In the genomic region with DNA sequence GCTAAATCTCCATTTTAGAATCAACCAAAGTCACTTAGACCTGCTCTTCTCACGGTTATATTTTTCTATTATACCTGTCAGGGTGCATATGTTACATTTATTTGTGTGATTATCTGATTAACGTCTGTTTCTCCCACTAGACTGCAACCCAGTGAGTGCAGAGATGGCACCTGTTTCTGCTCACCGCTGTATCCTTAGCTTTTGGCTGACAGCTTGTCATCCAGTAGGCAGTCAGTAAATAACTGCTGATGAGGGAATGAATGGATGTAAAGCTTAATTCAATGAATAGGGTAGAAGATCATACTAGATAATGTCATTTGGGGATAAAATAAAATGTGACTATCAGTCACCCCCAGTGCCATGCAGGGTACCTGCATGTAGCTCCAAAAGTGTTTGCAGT, we compare ENCODE assay signal across 17 cellular contexts. TPM values are rescaled to one million over a fixed set of nuclear protein-coding genes. Genes with fewer than 3 reads are reported as not detected.
DNase-seq lines count a peak whose midpoint lies in the region; ATAC-seq, FAIRE-seq and TF ChIP-seq lines count a peak whose summit lies in the region.
"Had no signal": no experiment of that assay in that cellular context is flagged by ENCODE, and none has a peak within 500 bp of the region (broad histone marks: within the 10 kb centered on the region; RNA-seq: fewer than 3 reads in every experiment).

No MANE protein-coding gene starts in this region.

- TF ChIP-seq CTCF in cardiac muscle cell (IDR thresholded peaks at IDR 0.05; ENCODE audit: low read depth, low read length) (no peak), left ventricle myocardium inferior (IDR thresholded peaks at IDR 0.05; ENCODE audit: borderline replicate concordance) (no peak), omental fat pad (IDR thresholded peaks at IDR 0.05) (no peak)

- no peak for TF ChIP-seq POLR2A in H54 (IDR thresholded peaks at IDR 0.05; ENCODE audit: low read depth, low read length)

- peaks cover 18% of the 10 kb centered on the region for H3K4me1 ChIP-seq in cardiac muscle cell (ENCODE audit: low read depth)
- H3K4me1 ChIP-seq in left ventricle myocardium inferior: peaks cover 13% of the 10 kb centered on the region
- H3K4me1 ChIP-seq in NT2/D1 (ENCODE audit: insufficient read depth, insufficient read length): peaks cover 5% of the 10 kb centered on the region

- H3K27ac ChIP-seq in cardiac muscle cell (peak overlapping the region; percentile 17), left ventricle myocardium inferior (replicated peaks) (no peak overlapping the region), cingulate gyrus (ENCODE audit: low read depth, low read length) (peak overlapping the region; percentile 66)
- H3K27ac ChIP-seq: C4-2B, thoracic aorta had no signal

- H3K36me3 ChIP-seq in cardiac muscle cell: no peaks in the 10 kb centered on the region
- H3K36me3 ChIP-seq in left ventricle myocardium inferior: no peaks in the 10 kb centered on the region
- no peaks in the 10 kb centered on the region for H3K36me3 ChIP-seq in NT2/D1 (ENCODE audit: insufficient read depth, insufficient read length, low read length)
- H3K36me3 ChIP-seq in H7 (replicated peaks; ENCODE audit: control insufficient read depth, insufficient read depth, low read length): no peaks in the 10 kb centered on the region
- H3K36me3 ChIP-seq: thoracic aorta had no signal

- FAIRE-seq in H54 (lab: Jason Lieb, UNC): no peak

- H3K4me3 ChIP-seq in cardiac muscle cell (no peak overlapping the region), left ventricle myocardium inferior (no peak overlapping the region), NT2/D1 (ENCODE audit: insufficient read length, low read depth) (no peak overlapping the region), H7 (ENCODE audit: insufficient read depth, low read depth, low read length) (no peak overlapping the region)
- H3K4me3 ChIP-seq: skin epidermis had no signal

- peak overlapping the region; percentile 62 for H3K9ac ChIP-seq in NT2/D1 (ENCODE audit: insufficient read length, low read depth)

- H3K9me3 ChIP-seq in cardiac muscle cell (ENCODE audit: low read depth): no peaks in the 10 kb centered on the region
- H3K9me3 ChIP-seq in left ventricle myocardium inferior (replicated peaks): no peaks in the 10 kb centered on the region
- H3K9me3 ChIP-seq in NT2/D1 (ENCODE audit: insufficient read depth, low read length): no peaks in the 10 kb centered on the region
- H3K9me3 ChIP-seq: thoracic aorta had no signal

- intact Hi-C loops in left ventricle myocardium inferior (cut with micrococcal nuclease): loop anchor here (5.0 kb wide), 1 partner anchor 216 kb away; no protein-coding TSS in a partner anchor

- DNase-seq in cardiac muscle cell (ENCODE audit: low read depth in 1 of 2, low spot score in 1 of 2): no peak
- DNase-seq in left ventricle myocardium inferior: no peak
- no peak for DNase-seq in NT2/D1 (ENCODE audit: low read depth, low spot score)
- DNase-seq in omental fat pad (ENCODE audit: low spot score): no peak
- no peak for DNase-seq in H7
- no peak for DNase-seq in H54 (ENCODE audit: insufficient read length, low spot score)
- no peak for DNase-seq in cerebellum (ENCODE audit: low spot score)
- DNase-seq: activated CD4-positive, CD25-positive, alpha-beta regulatory T cell; activated naive CD4-positive, alpha-beta T cell; NK-92 treated with Interleukin-12 subunit alpha and Interleukin-12 subunit beta, amount 100 ng/mL, for 24 hours had no signal

- ATAC-seq in omental fat pad (ENCODE audit: low FRiP score): peak; percentile 6

- H3K27me3 ChIP-seq in cardiac muscle cell: no peaks in the 10 kb centered on the region
- no peaks in the 10 kb centered on the region for H3K27me3 ChIP-seq in left ventricle myocardium inferior (ENCODE audit: low read depth)
- no peaks in the 10 kb centered on the region for H3K27me3 ChIP-seq in NT2/D1 (ENCODE audit: insufficient read depth, insufficient read length)
- H3K27me3 ChIP-seq in H7 (ENCODE audit: control insufficient read depth, insufficient read depth, low read length): no peaks in the 10 kb centered on the region

RNA-seq across cellular contexts. Expression of a gene that starts 6.9 kb away (rescaled TPM):
- total RNA-seq in cardiac muscle cell: 0.07 and 1.1 TPM in 2 replicates
- polyA plus RNA-seq in cardiac muscle cell: 0.31 TPM in 1 of 2 replicates, not detected in the other
- total RNA-seq in left ventricle myocardium inferior: 0.33 TPM
- not detected for total RNA-seq in omental fat pad
- not detected in 2 replicates for total RNA-seq in H7 (2014; rRNA removed; shearing (Covaris generic))
- total RNA-seq in cerebellum: not detected
- total RNA-seq: activated CD8-positive, alpha-beta T cell treated with anti-CD3 and anti-CD28 coated beads, Interleukin-2, amount 10 ng/mL, durations not matched to agents 7 days and 5 days; liver had no signal
- polyA plus RNA-seq: immature natural killer cell, liver had no signal
